8 cellular contexts compared by ENCODE assay signal in the genomic region with DNA sequence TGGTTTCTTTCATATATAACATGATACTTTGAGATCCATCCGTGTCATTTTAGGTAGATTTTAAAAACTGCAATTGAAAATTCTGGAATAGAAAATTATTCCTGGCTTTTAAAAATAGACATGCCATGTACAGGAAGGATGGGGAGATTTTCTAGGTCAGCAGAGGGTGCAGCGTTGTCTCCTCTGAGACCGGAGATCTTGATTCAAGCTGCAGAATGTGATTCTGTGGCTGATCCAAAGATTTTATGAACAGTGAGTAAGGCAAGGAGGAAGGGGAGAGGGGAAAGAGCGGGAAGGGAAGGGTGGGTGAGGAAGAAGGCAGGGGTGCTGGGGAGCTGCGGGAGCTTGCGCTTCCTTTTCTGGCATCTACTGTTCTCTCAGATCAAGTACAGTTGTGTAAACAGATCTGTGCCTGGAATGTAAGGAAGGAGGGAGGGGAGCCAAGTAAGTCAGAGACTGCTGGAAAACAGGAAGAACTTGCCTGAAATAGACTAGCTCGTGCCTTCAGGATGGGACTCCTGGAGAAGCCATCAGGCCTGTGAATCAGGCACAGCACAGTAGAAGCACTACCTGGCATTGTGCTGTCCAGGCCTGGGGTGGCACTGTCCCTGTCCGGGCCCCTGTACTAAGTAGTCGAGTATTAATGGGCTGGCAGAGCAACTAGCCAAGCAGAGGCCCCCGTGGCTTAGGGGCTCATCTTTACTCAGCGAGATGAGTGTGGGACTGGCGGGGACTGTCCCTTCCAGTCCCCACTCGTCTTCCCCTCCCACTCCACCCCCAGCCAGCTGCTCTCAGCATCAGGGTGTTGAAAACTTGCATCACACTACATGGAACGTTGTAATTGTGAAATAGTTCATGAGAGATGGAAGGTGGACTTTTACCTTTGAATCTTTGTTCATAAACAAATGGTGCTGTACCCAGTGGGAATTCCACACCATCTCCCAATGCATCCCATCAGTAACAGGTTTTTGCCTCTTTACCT.
DNase-seq lines count a peak whose midpoint lies in the region; ATAC-seq and TF ChIP-seq lines count a peak whose summit lies in the region.

No MANE protein-coding gene starts in this region.

- H3K4me1 ChIP-seq in duodenal mucosa (ENCODE audit: control insufficient read depth in 1 of 2, insufficient read depth in 2 of 2, low read length in 2 of 2): peaks cover 21% of the 10 kb centered on the region in 2 donors
- peaks cover 4% of the 10 kb centered on the region for H3K4me1 ChIP-seq in thymus (ENCODE audit: control insufficient read depth, insufficient read depth, low read length)

- H3K36me3 ChIP-seq in duodenal mucosa (ENCODE audit: control insufficient read depth in 1 of 2, insufficient read depth in 2 of 2, low read length in 2 of 2): no peaks in the 10 kb centered on the region
- no peaks in the 10 kb centered on the region for H3K36me3 ChIP-seq in thymus (ENCODE audit: control insufficient read depth, insufficient read depth)

- H3K9me3 ChIP-seq in duodenal mucosa (ENCODE audit: control insufficient read depth in 1 of 2, low read length in 2 of 2): no peaks in the 10 kb centered on the region
- no peaks in the 10 kb centered on the region for H3K9me3 ChIP-seq in thymus (ENCODE audit: control insufficient read depth)

- 91% methylated on average over 14 of the region's 14 CpGs for WGBS in thymus

- H3K4me3 ChIP-seq in duodenal mucosa (ENCODE audit: low read depth in 1 of 2, low read length in 2 of 2) (no peak overlapping the region), thymus (ENCODE audit: low read length) (no peak overlapping the region)

- peak overlapping the region; percentile 46 for H3K27ac ChIP-seq in duodenal mucosa (ENCODE audit: low read depth, low read length)
- peak overlapping the region; percentile 19 for H3K27ac ChIP-seq in thymus (ENCODE audit: low read depth)

- no peak for TF ChIP-seq CTCF in GM13977 (IDR thresholded peaks at IDR 0.05; ENCODE audit: extremely low read depth, insufficient read depth, missing control alignments)
- TF ChIP-seq CTCF in omental fat pad (IDR thresholded peaks at IDR 0.05): no peak

- DNase-seq in GM13977 (ENCODE audit: low spot score): peak; percentile 25
- peak; percentile 59 for DNase-seq in NCI-H226
- DNase-seq in omental fat pad (ENCODE audit: low spot score): no peak
- no peak for DNase-seq in NCI-H1105 (lab: John Stamatoyannopoulos, UW)
- DNase-seq in NCI-H2081 (lab: John Stamatoyannopoulos, UW): no peak
- DNase-seq in NCI-H526 treated with DMSO at 0.1 percent for 48 hours (lab: John Stamatoyannopoulos, UW): no peak

- in situ Hi-C loops in GM13977 (cut with MboI; ENCODE audit: low pct_unique_long_range_greater_than_20kb, low sequenced_read_pairs, unreplicated experiment): no loop called here

- H3K27me3 ChIP-seq in duodenal mucosa (ENCODE audit: control insufficient read depth in 1 of 2, insufficient read depth in 2 of 2, low read length in 2 of 2) (no peaks in the 10 kb centered on the region), thymus (ENCODE audit: control insufficient read depth, insufficient read depth) (no peaks in the 10 kb centered on the region)

- peak; percentile 75 for ATAC-seq in omental fat pad (ENCODE audit: low FRiP score)

- no peak overlapping the region for H3K9ac ChIP-seq in duodenal mucosa (ENCODE audit: low read depth in 1 of 2, low read length in 2 of 2)

Comparison
In these comparisons a context has a peak if more than half of its experiments do, and no peak if none do; other contexts are left out.
1. DNase-seq: peak in GM13977 (single experiment) and NCI-H226 (single experiment); none in omental fat pad (single experiment), NCI-H1105 (single experiment), NCI-H2081 (0 of 2) and NCI-H526 treated with DMSO at 0.1 percent for 48 hours (single experiment).